ENCODE assay signal across 9 cellular contexts in genomic region chr17:4789701-4789950, GRCh38. TPM values are rescaled to one million over a fixed set of nuclear protein-coding genes. Genes with fewer than 3 reads are reported as not detected.
DNase-seq lines count a peak whose midpoint lies in the region; ATAC-seq and TF ChIP-seq lines count a peak whose summit lies in the region.
"Had no signal": no experiment of that assay in that cellular context is flagged by ENCODE, and none has a peak within 500 bp of the region (broad histone marks: within the 10 kb centered on the region; RNA-seq: fewer than 3 reads in every experiment).

No MANE protein-coding gene starts in this region.

- H3K9me3 ChIP-seq in neural progenitor cell (ENCODE audit: low read depth) = no peaks in the 10 kb centered on the region

- intact Hi-C loops in dorsolateral prefrontal cortex (cut with DNase I) = loop anchor here (5.0 kb wide), 2 partner anchors 57 to 77 kb away; partner anchors contain the start of genes ARRB2 (in 1 of the 2) and MED11 (in 1 of the 2)

- H3K27me3 Mint-ChIP-seq in neural progenitor cell (ENCODE audit: insufficient read depth, low read depth) = peaks cover 24% of the 10 kb centered on the region

- peak overlapping the region; percentile 79 to 99 (median 98) for H3K27ac ChIP-seq in dorsolateral prefrontal cortex
- no peak overlapping the region for H3K27ac ChIP-seq in neural progenitor cell

- H3K27me3 ChIP-seq in dorsolateral prefrontal cortex (peaks cover 0 to 8% (median 0%) of the 10 kb centered on the region in 45 donors), neural progenitor cell (peaks cover 81% of the 10 kb centered on the region)

- TF ChIP-seq CTCF in dorsolateral prefrontal cortex (IDR thresholded peaks at IDR 0.05 in 54 of 56, conservative IDR thresholded peaks at IDR 0.05 in 2 of 56; ENCODE audit: low read depth in 1 of 56, partially characterized antibody in 56 of 56) (no peak), neural progenitor cell (IDR thresholded peaks at IDR 0.05) (no peak)

- H3K4me3 ChIP-seq in Jurkat, Clone E6-1 (ENCODE audit: low read length) = peak overlapping the region; percentile 66
- H3K4me3 ChIP-seq in dorsolateral prefrontal cortex (peak overlapping the region; percentile 51 to 92 (median 80)), neural progenitor cell (peak overlapping the region; percentile 85)

- H3K79me2 ChIP-seq in neural progenitor cell (ENCODE audit: low read depth) = no peaks in the 10 kb centered on the region

- H3K4me3 Mint-ChIP-seq in neural progenitor cell = peak overlapping the region; percentile 88

- ATAC-seq in GM19328 (IDR thresholded peaks at IDR 0.05; ENCODE audit: unreplicated experiment) = no peak

- DNase-seq in DMS114 treated with DMSO at 0.1 percent for 48 hours (lab: John Stamatoyannopoulos, UW; ENCODE audit: unreplicated experiment) = peak; percentile 56
- DNase-seq in Jurkat, Clone E6-1 (ENCODE audit: low read depth, low spot score) = no peak
- no peak for DNase-seq in dorsolateral prefrontal cortex
- DNase-seq in neural progenitor cell (ENCODE audit: low spot score) = no peak
- no peak for DNase-seq in dermis blood vessel endothelial cell
- DNase-seq in dedifferentiated amniotic fluid mesenchymal stem cell (ENCODE audit: extremely low spot score) = no peak
- DNase-seq in activated CD4-positive, alpha-beta T cell treated with anti-CD3 and anti-CD28 coated beads for 4 hours = no peak

- no peak overlapping the region for H3K9ac ChIP-seq in neural progenitor cell

- peak overlapping the region; percentile 95 for H3K4me2 ChIP-seq in neural progenitor cell

- peaks cover 13% of the 10 kb centered on the region for H3K4me1 ChIP-seq in neural progenitor cell

- no peak overlapping the region for H3K27ac Mint-ChIP-seq in neural progenitor cell

- no peaks in the 10 kb centered on the region for H3K36me3 Mint-ChIP-seq in neural progenitor cell

- H3K36me3 ChIP-seq in neural progenitor cell = no peaks in the 10 kb centered on the region

- peaks cover 38% of the 10 kb centered on the region for H3F3A ChIP-seq in neural progenitor cell (ENCODE audit: low read depth)

- peak overlapping the region; percentile 81 for H2AFZ ChIP-seq in neural progenitor cell (replicated peaks)

- H4K20me1 ChIP-seq in neural progenitor cell (ENCODE audit: low read depth) = peaks cover 9% of the 10 kb centered on the region

- no peaks in the 10 kb centered on the region for H3K9me3 Mint-ChIP-seq in neural progenitor cell

- H3K4me1 Mint-ChIP-seq in neural progenitor cell = peaks cover 11% of the 10 kb centered on the region

RNA-seq across cellular contexts. Expression of gene GLTPD2, which starts 0.9 kb away (rescaled TPM):
- polyA plus RNA-seq in Jurkat, Clone E6-1 (2012; ENCODE audit: insufficient read depth, insufficient read length) = not detected
- total RNA-seq in dorsolateral prefrontal cortex (1 to 10 TPM in 1 of 120 experiments, under 1 TPM in 28, not detected in 91; 0.47 to 1.2 (median 0.57) TPM), neural progenitor cell (ENCODE audit: low replicate concordance) (not detected in 2 replicates), dermis blood vessel endothelial cell (not detected in 2 replicates)
- total RNA-seq: RPMI7951 had no signal

RNA-seq across cellular contexts. Expression of gene VMO1, which starts 3.5 kb away (rescaled TPM):
- not detected for polyA plus RNA-seq in Jurkat, Clone E6-1 (2012; ENCODE audit: insufficient read depth, insufficient read length)
- total RNA-seq in dorsolateral prefrontal cortex (1 to 10 TPM in 114 of 120 experiments, under 1 TPM in 4, not detected in 2; 0.64 to 8.1 (median 2.7) TPM), neural progenitor cell (ENCODE audit: low replicate concordance) (0.31 TPM in 1 of 2 replicates, not detected in the other), dermis blood vessel endothelial cell (0.51 TPM in 1 of 2 replicates, not detected in the other)

RNA-seq across cellular contexts. Expression of gene PSMB6, which starts 6.3 kb away (rescaled TPM):
- polyA plus RNA-seq in Jurkat, Clone E6-1 (2012; ENCODE audit: insufficient read depth, insufficient read length) = 352 TPM
- total RNA-seq in dorsolateral prefrontal cortex (100 to 1,000 TPM in 19 of 120 experiments, 10 to 100 TPM in 101; 56.6 to 114 (median 88.3) TPM), neural progenitor cell (ENCODE audit: low replicate concordance) (144 and 199 TPM in 2 replicates), dermis blood vessel endothelial cell (157 and 202 TPM in 2 replicates)

RNA-seq across cellular contexts. Expression of gene PLD2, which starts 17.3 kb away (rescaled TPM):
- polyA plus RNA-seq in Jurkat, Clone E6-1 (2012; ENCODE audit: insufficient read depth, insufficient read length) = 18.2 TPM
- total RNA-seq in dorsolateral prefrontal cortex (10 to 100 TPM; 15.8 to 64.8 (median 35.8) TPM), neural progenitor cell (ENCODE audit: low replicate concordance) (23.8 and 36.0 TPM in 2 replicates), dermis blood vessel endothelial cell (35.1 and 47.2 TPM in 2 replicates)
